Comparison of ENCODE assay signal across 28 cellular contexts in genomic region chr1:236692722-236693121, GRCh38. TPM values are rescaled to one million over a fixed set of nuclear protein-coding genes. Genes with fewer than 3 reads are reported as not detected.
A peak's percentile ranks its signal among the peaks of the same experiment; 100 is the strongest.
DNase-seq lines count a peak whose midpoint lies in the region; ATAC-seq, FAIRE-seq and TF ChIP-seq lines count a peak whose summit lies in the region.
"Had no signal": no experiment of that assay in that cellular context is flagged by ENCODE, and none has a peak within 500 bp of the region (broad histone marks: within the 10 kb centered on the region; RNA-seq: fewer than 3 reads in every experiment).

No MANE protein-coding gene starts in this region.

- peak; percentile 17 for ATAC-seq in lung (ENCODE audit: insufficient read depth, low FRiP score)
- ATAC-seq: GM23338, Panc1 had no signal

- no peaks in the 10 kb centered on the region for H3K9me3 Mint-ChIP-seq in CD8-positive, alpha-beta memory T cell
- H3K9me3 Mint-ChIP-seq: GM23338 had no signal

- DNase-seq in NCI-H82 (lab: John Stamatoyannopoulos, UW) = peak; percentile 72
- DNase-seq in NCI-H82 treated with DMSO at 0.1 percent for 48 hours (lab: John Stamatoyannopoulos, UW; ENCODE audit: unreplicated experiment) = no peak
- DNase-seq in bronchial epithelial cell (ENCODE audit: low read depth) = no peak
- DNase-seq in lung (ENCODE audit: low spot score) = no peak
- DNase-seq in renal cortical epithelial cell (ENCODE audit: low read depth) = peak; percentile 19
- DNase-seq in CD8-positive, alpha-beta memory T cell = no peak
- DNase-seq in stimulated activated CD4-positive, alpha-beta T cell treated with anti-CD3 and anti-CD28 coated beads, Interleukin-2, amount 100 ng/mL, for 24 hours = no peak
- no peak for DNase-seq in stimulated activated CD4-positive, alpha-beta T cell treated with anti-CD3 and anti-CD28 coated beads, Interleukin-15, amount 100 ng/mL, for 24 hours
- DNase-seq: AML-193; DMS53; GDM1; KG1; NCI-H1092; NCI-H1436; NCI-H187 treated with DMSO at 0.1 percent for 48 hours; NCI-H2107; NCI-H446 treated with DMSO at 0.1 percent for 48 hours; NCI-H526 treated with DMSO at 0.1 percent for 48 hours; NK-92 treated with Interleukin-12 subunit alpha and Interleukin-12 subunit beta, amount 100 ng/mL, for 24 hours; SJCRH30 had no signal

- H3K4me3 ChIP-seq in bronchial epithelial cell (ENCODE audit: low read depth, low read length) (no peak overlapping the region), lung (no peak overlapping the region)
- no peak overlapping the region for H3K4me3 ChIP-seq in CD8-positive, alpha-beta memory T cell (ENCODE audit: low read length)
- H3K4me3 ChIP-seq: GM23338, HAP-1, SJCRH30 had no signal

- POLR2A ChIA-PET in CD8-positive, alpha-beta memory T cell (lab: Charles Lee) = no interaction called here

- peaks cover 0 to 2% of the 10 kb centered on the region in 2 donors for H3K9me3 ChIP-seq in lung (ENCODE audit: control insufficient read depth in 2 of 2, insufficient read depth in 1 of 2, low read length in 1 of 2)
- no peaks in the 10 kb centered on the region for H3K9me3 ChIP-seq in CD8-positive, alpha-beta memory T cell (ENCODE audit: low read length)
- H3K9me3 ChIP-seq: HAP-1, SJCRH30 had no signal

- H3K27me3 ChIP-seq in bronchial epithelial cell (ENCODE audit: control insufficient read depth, insufficient read depth, low read length) = no peaks in the 10 kb centered on the region
- H3K27me3 ChIP-seq in lung (ENCODE audit: control insufficient read depth, insufficient read depth) = peaks cover 3% of the 10 kb centered on the region
- H3K27me3 ChIP-seq in CD8-positive, alpha-beta memory T cell (ENCODE audit: insufficient read depth, low read length, poor library complexity, severe bottlenecking) = peaks cover 9% of the 10 kb centered on the region
- H3K27me3 ChIP-seq: SJCRH30 had no signal

- 89 to 90% methylated on average over 11 of the region's 11 CpGs for WGBS in lung, 2 donors

- TF ChIP-seq CTCF in bronchial epithelial cell (IDR thresholded peaks at IDR 0.05; ENCODE audit: insufficient read depth, low read length, severe bottlenecking) (no peak), lung (IDR thresholded peaks at IDR 0.05; ENCODE audit: control extremely low read depth, extremely low read depth) (no peak)

- FAIRE-seq in bronchial epithelial cell (lab: Jason Lieb, UNC) = peak; percentile 62
- FAIRE-seq: GM18507, HTR-8/SVneo had no signal

- peaks cover 40 to 61% of the 10 kb centered on the region in 2 donors for H3K27me3 Mint-ChIP-seq in CD8-positive, alpha-beta memory T cell

- H3K4me3 Mint-ChIP-seq in CD8-positive, alpha-beta memory T cell = no peak overlapping the region
- H3K4me3 Mint-ChIP-seq: GM23338 had no signal

- H3K27ac ChIP-seq in lung (ENCODE audit: low read depth in 1 of 2, low read length in 1 of 2) = peak overlapping the region in 1 of 2 donors; percentile 79
- H3K27ac ChIP-seq in CD8-positive, alpha-beta memory T cell (ENCODE audit: low read depth, low read length) = no peak overlapping the region
- H3K27ac ChIP-seq: 22Rv1, C4-2B, SJCRH30 had no signal

- peaks cover 2 to 5% of the 10 kb centered on the region in 2 donors for H3K4me1 ChIP-seq in lung (ENCODE audit: control insufficient read depth in 2 of 2, insufficient read depth in 2 of 2, low read length in 2 of 2)
- no peaks in the 10 kb centered on the region for H3K4me1 ChIP-seq in CD8-positive, alpha-beta memory T cell (ENCODE audit: insufficient read depth, low read length)
- H3K4me1 ChIP-seq: HAP-1 had no signal

- H3K36me3 ChIP-seq in bronchial epithelial cell (ENCODE audit: control insufficient read depth, insufficient read depth, low read length) (no peaks in the 10 kb centered on the region), lung (ENCODE audit: control insufficient read depth in 2 of 2, insufficient read depth in 2 of 2, low read length in 2 of 2) (no peaks in the 10 kb centered on the region)
- H3K36me3 ChIP-seq in CD8-positive, alpha-beta memory T cell (ENCODE audit: insufficient read depth, low read length) = no peaks in the 10 kb centered on the region
- H3K36me3 ChIP-seq: HAP-1, SJCRH30 had no signal

- no peaks in the 10 kb centered on the region for H3K36me3 Mint-ChIP-seq in CD8-positive, alpha-beta memory T cell

- no peak overlapping the region for H3K27ac Mint-ChIP-seq in CD8-positive, alpha-beta memory T cell
- H3K27ac Mint-ChIP-seq: GM23338 had no signal

- H3K4me1 Mint-ChIP-seq in CD8-positive, alpha-beta memory T cell = peaks cover 0 to 4% (median under 1%) of the 10 kb centered on the region in 3 donors
- H3K4me1 Mint-ChIP-seq: GM23338 had no signal

- CTCF ChIA-PET in CD8-positive, alpha-beta memory T cell (lab: Charles Lee) = no interaction called here

RNA-seq across cellular contexts. Expression of gene ACTN2, which starts 6.4 kb away (rescaled TPM):
- total RNA-seq in bronchial epithelial cell = 0.79 TPM in 1 of 2 replicates, not detected in the other
- total RNA-seq in lung = 1 to 10 TPM; 3.6 to 6.6 TPM
- 1 to 10 TPM in 1 of 2 donors, under 1 TPM in 1; 0.81 to 2.5 TPM for polyA plus RNA-seq in lung
- 0.05 TPM in 1 of 2 replicates, not detected in the other for total RNA-seq in renal cortical epithelial cell
- not detected for total RNA-seq in CD8-positive, alpha-beta memory T cell
- polyA plus RNA-seq in CD8-positive, alpha-beta memory T cell = not detected
- polyA plus RNA-seq: AG04450 had no signal

Comparison
In these comparisons a context has a peak if more than half of its experiments do, and no peak if none do; other contexts are left out.
1. DNase-seq: peak in NCI-H82 (single experiment) and renal cortical epithelial cell (single experiment); none in NCI-H82 treated with DMSO at 0.1 percent for 48 hours (single experiment), bronchial epithelial cell (single experiment), lung (single experiment), CD8-positive, alpha-beta memory T cell (0 of 5), stimulated activated CD4-positive, alpha-beta T cell treated with anti-CD3 and anti-CD28 coated beads, Interleukin-2, amount 100 ng/mL, for 24 hours (0 of 2) and stimulated activated CD4-positive, alpha-beta T cell treated with anti-CD3 and anti-CD28 coated beads, Interleukin-15, amount 100 ng/mL, for 24 hours (single experiment).